23 cellular contexts compared by ENCODE assay signal in the genomic region with DNA sequence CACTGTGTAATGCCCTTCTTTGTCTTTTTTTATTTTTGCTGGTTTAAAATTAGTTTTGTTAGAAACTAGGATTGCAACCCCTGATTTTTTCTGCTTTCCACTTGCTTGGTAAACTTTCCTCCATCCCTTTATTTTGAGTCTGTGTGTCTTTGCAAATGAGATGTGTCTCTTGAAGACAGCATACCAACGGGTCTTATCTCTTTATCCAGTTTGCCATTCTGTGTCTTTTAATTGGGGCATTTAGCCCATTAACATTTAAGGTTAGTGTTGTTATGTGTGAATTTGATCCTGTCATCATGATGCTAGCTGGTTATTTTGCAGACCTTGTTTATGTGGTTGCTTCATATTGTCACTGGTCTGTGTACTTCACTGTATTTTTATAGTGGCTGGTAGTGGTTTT.
"Had no signal": no experiment of that assay in that cellular context is flagged by ENCODE, and none has a peak within 500 bp of the region (broad histone marks: within the 10 kb centered on the region; RNA-seq: fewer than 3 reads in every experiment).

No MANE protein-coding gene starts in this region.

- H3K4me3 ChIP-seq: colonic mucosa, coronary artery, dorsolateral prefrontal cortex, esophagus muscularis mucosa, esophagus squamous epithelium, gastrocnemius medialis, gastroesophageal sphincter, heart left ventricle, heart right ventricle had no signal

- DNase-seq: colonic mucosa; cortex of kidney; dermis blood vessel endothelial cell; dorsolateral prefrontal cortex; effector CD4-positive, alpha-beta T cell; effector CD8-positive, alpha-beta T cell; effector memory CD4-positive, alpha-beta T cell; effector memory CD8-positive, alpha-beta T cell; endodermal cell; erythroblast; esophagus squamous epithelium; foreskin fibroblast; foreskin keratinocyte; foreskin melanocyte; gastrocnemius medialis; glutamatergic neuron; head of caudate nucleus; heart left ventricle; heart right ventricle had no signal

- H3K27ac ChIP-seq: colonic mucosa, coronary artery, dorsolateral prefrontal cortex, epithelial cell of prostate, esophagus muscularis mucosa, esophagus squamous epithelium, foreskin keratinocyte, gastrocnemius medialis, gastroesophageal sphincter, heart left ventricle, heart right ventricle had no signal

- H3K4me1 ChIP-seq: colonic mucosa, esophagus muscularis mucosa, esophagus squamous epithelium, foreskin keratinocyte, gastrocnemius medialis, gastroesophageal sphincter, heart left ventricle, heart right ventricle had no signal

- H3K36me3 ChIP-seq: colonic mucosa, esophagus muscularis mucosa, esophagus squamous epithelium, gastrocnemius medialis, gastroesophageal sphincter, heart left ventricle, heart right ventricle had no signal

- H3K9me3 ChIP-seq: colonic mucosa had no signal
